ENCODE assay signal across 12 cellular contexts in the genomic region with DNA sequence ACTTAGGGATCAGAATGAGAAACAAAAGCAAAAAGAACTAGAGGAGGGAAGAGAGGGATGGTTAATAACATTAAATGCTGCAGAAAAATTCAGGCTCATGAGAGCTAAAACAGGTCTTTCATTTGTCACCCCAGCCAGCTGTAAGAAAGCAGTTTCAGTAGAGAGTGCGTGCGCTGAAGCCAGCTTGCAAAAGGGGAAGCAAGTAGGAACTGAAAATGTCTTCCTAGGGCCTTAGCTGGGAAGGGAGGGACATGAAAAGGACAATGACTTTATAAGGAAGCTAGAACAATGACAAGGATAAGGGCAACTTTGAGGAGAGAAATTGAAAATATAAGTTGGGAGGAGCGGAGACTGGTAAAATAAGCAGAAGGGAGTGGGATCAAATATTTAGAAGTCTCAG. TPM values are rescaled to one million over a fixed set of nuclear protein-coding genes. Genes with fewer than 3 reads are reported as not detected.
DNase-seq lines count a peak whose midpoint lies in the region; TF ChIP-seq lines count a peak whose summit lies in the region.
"Had no signal": no experiment of that assay in that cellular context is flagged by ENCODE, and none has a peak within 500 bp of the region (broad histone marks: within the 10 kb centered on the region; RNA-seq: fewer than 3 reads in every experiment).

No MANE protein-coding gene starts in this region.

- no peaks in the 10 kb centered on the region for H4K20me1 ChIP-seq in smooth muscle cell (ENCODE audit: low read depth)

- H3K4me1 Mint-ChIP-seq in nephron progenitor cell: peaks cover 54% of the 10 kb centered on the region

- no peak overlapping the region for H3K4me2 ChIP-seq in smooth muscle cell

- H3K27me3 Mint-ChIP-seq in nephron progenitor cell (ENCODE audit: low read depth, poor library complexity): no peaks in the 10 kb centered on the region

- H3K36me3 ChIP-seq in GM06990 (ENCODE audit: control insufficient read depth, insufficient read depth, low read length): peaks cover 2% of the 10 kb centered on the region
- peaks cover 0 to 23% of the 10 kb centered on the region in 2 donors for H3K36me3 ChIP-seq in adrenal gland (replicated peaks in 1 of 2)
- peaks cover 6% of the 10 kb centered on the region for H3K36me3 ChIP-seq in smooth muscle cell (ENCODE audit: low read depth)

- peaks cover 42% of the 10 kb centered on the region for H3K36me3 Mint-ChIP-seq in nephron progenitor cell (ENCODE audit: low read depth)

- WGBS in adrenal gland, 4 donors: 56 to 91% (median 64%) methylated on average over 3 of the region's 3 CpGs
- WGBS in smooth muscle cell (ENCODE audit: low lambda C conversion rate): 94% methylated on average over 3 of the region's 3 CpGs

- peaks cover 8% of the 10 kb centered on the region for H3K9me3 Mint-ChIP-seq in nephron progenitor cell
- H3K9me3 Mint-ChIP-seq: immature natural killer cell had no signal

- H3K27ac ChIP-seq in adrenal gland: peak overlapping the region; percentile 0 to 51 (median 9)
- H3K27ac ChIP-seq in smooth muscle cell (ENCODE audit: low read depth): no peak overlapping the region

- H3K9me3 ChIP-seq in adrenal gland (replicated peaks in 1 of 3) (no peaks in the 10 kb centered on the region), smooth muscle cell (replicated peaks; ENCODE audit: low read depth) (no peaks in the 10 kb centered on the region)

- H3K9ac ChIP-seq in smooth muscle cell (ENCODE audit: low read depth): no peak overlapping the region

- intact Hi-C loops in adrenal gland (cut with DNase I): no loop called here
- intact Hi-C loops in posterior cingulate gyrus (cut with DNase I): no loop called here

- peaks cover 35% of the 10 kb centered on the region for H3K79me2 ChIP-seq in smooth muscle cell (ENCODE audit: low read depth)

- no peak for TF ChIP-seq CTCF in GM06990 (IDR thresholded peaks at IDR 0.05; ENCODE audit: insufficient read depth, low read length, poor library complexity, severe bottlenecking)
- TF ChIP-seq CTCF in adrenal gland (IDR thresholded peaks at IDR 0.05): no peak
- TF ChIP-seq CTCF in nephron progenitor cell (IDR thresholded peaks at IDR 0.05): no peak
- TF ChIP-seq CTCF in smooth muscle cell (IDR thresholded peaks at IDR 0.05; ENCODE audit: borderline replicate concordance, insufficient read depth, poor library complexity, severe bottlenecking): no peak

- H2AFZ ChIP-seq in smooth muscle cell (ENCODE audit: low read depth): no peak overlapping the region

- peak overlapping the region; percentile 10 for H3K4me3 Mint-ChIP-seq in nephron progenitor cell
- H3K4me3 Mint-ChIP-seq: immature natural killer cell had no signal

- DNase-seq in GM06990 (ENCODE audit: extremely low read depth, insufficient read length): no peak
- peak; percentile 90 for DNase-seq in MV-4-11 (lab: John Stamatoyannopoulos, UW)
- no peak for DNase-seq in adrenal gland
- no peak for DNase-seq in nephron progenitor cell
- DNase-seq in smooth muscle cell (lab: John Stamatoyannopoulos, UW; ENCODE audit: unreplicated experiment): no peak
- DNase-seq in posterior cingulate gyrus: no peak
- no peak for DNase-seq in epidermal melanocyte (ENCODE audit: insufficient read length, low spot score)
- DNase-seq in activated gamma-delta T cell (lab: John Stamatoyannopoulos, UW): no peak
- DNase-seq: DMS 273 treated with DMSO at 0.1 percent for 48 hours; immature natural killer cell; NCI-H524; stimulated activated CD4-positive, alpha-beta T cell treated with anti-CD3 and anti-CD28 coated beads, Interleukin-4, amount 100 ng/mL, for 24 hours had no signal

- H3K27me3 ChIP-seq in GM06990 (replicated peaks; ENCODE audit: control insufficient read depth, insufficient read depth, low read length): no peaks in the 10 kb centered on the region
- H3K27me3 ChIP-seq in adrenal gland: no peaks in the 10 kb centered on the region
- H3K27me3 ChIP-seq in smooth muscle cell (ENCODE audit: low read depth): no peaks in the 10 kb centered on the region

- H3K4me3 ChIP-seq in GM06990 (replicated peaks; ENCODE audit: low read depth, low read length): peak overlapping the region; percentile 25
- no peak overlapping the region for H3K4me3 ChIP-seq in adrenal gland
- H3K4me3 ChIP-seq in smooth muscle cell: no peak overlapping the region

- H3K27ac Mint-ChIP-seq in nephron progenitor cell: peak overlapping the region; percentile 6

- H3K4me1 ChIP-seq in adrenal gland (replicated peaks in 1 of 2) (peaks cover 25 to 53% of the 10 kb centered on the region in 2 donors), smooth muscle cell (ENCODE audit: low read depth) (peaks cover 14% of the 10 kb centered on the region)

- H3F3A ChIP-seq in smooth muscle cell (ENCODE audit: low read depth): peaks cover 7% of the 10 kb centered on the region

- TF ChIP-seq POLR2A in adrenal gland (IDR thresholded peaks at IDR 0.05): no peak

RNA-seq across cellular contexts. Expression of a gene that starts 3.1 kb away (rescaled TPM):
- total RNA-seq in adrenal gland (100 to 1,000 TPM in 5 of 8 donors, 10 to 100 TPM in 3; 49.2 to 209 (median 118) TPM), smooth muscle cell (123 and 130 TPM in 2 replicates)
- polyA plus RNA-seq in adrenal gland (100 to 1,000 TPM in 2 of 3 donors, 10 to 100 TPM in 1; 93.6 to 154 (median 108) TPM), smooth muscle cell (110 and 117 TPM in 2 replicates)

RNA-seq across cellular contexts. Expression of a gene that starts 5.3 kb away (rescaled TPM):
- 100 to 1,000 TPM in 6 of 8 donors, 10 to 100 TPM in 2; 79.7 to 251 (median 145) TPM for total RNA-seq in adrenal gland
- 100 to 1,000 TPM in 1 of 3 donors, 10 to 100 TPM in 2; 69.3 to 119 (median 78.1) TPM for polyA plus RNA-seq in adrenal gland
- total RNA-seq in smooth muscle cell: 33.8 and 36.0 TPM in 2 replicates
- 41.2 and 47.8 TPM in 2 replicates for polyA plus RNA-seq in smooth muscle cell

RNA-seq across cellular contexts. Expression of a gene that starts 44.2 kb away (rescaled TPM):
- total RNA-seq in adrenal gland (1 to 10 TPM; 2.9 to 8.4 (median 6.5) TPM), smooth muscle cell (not detected in 2 replicates)
- polyA plus RNA-seq in adrenal gland (1 to 10 TPM in 2 of 3 donors, under 1 TPM in 1; 0.97 to 8.7 (median 6.4) TPM), smooth muscle cell (not detected in 2 replicates)
